In the genomic region with DNA sequence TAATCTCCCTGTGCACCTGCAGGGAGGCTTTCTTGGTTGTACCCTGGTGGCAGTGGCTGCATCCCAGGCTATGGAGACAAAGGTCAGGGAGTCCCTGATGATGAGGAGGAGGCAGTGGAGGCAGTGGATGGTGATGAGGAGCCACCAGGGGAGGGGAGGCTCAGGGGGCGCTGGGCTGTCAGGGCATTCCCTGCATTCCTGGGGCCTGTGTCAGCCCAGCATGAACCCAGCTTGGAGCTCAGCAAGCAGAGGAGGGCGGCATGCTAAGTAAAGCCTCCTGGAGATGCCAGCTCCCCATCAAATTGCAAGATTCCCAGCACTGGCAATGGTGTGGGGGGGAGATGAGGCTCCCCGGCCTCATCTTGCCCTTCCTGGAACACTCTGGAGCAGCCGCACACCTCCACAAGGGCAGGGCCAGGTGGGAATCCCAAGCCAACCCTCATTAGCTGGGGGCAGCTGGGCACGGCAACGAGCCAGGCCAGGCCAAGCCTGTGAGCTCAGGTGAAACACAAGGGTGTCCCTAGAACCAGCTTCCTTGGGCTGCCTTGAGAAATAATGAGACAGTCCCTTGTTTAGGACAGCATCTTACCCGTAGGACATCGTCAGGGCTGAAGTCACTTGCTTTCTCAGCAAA, we compare ENCODE assay signal across 13 cellular contexts.
"Had no signal": no experiment of that assay in that cellular context is flagged by ENCODE, and none has a peak within 500 bp of the region (broad histone marks: within the 10 kb centered on the region; RNA-seq: fewer than 3 reads in every experiment).

No MANE protein-coding gene starts in this region.

- H3K9me3 ChIP-seq: left ventricle myocardium inferior, ovary, testis had no signal

- H3K27ac Mint-ChIP-seq: activated naive CD4-positive, alpha-beta T cell treated with anti-CD3 and anti-CD28 coated beads, Interleukin-2, amount 50 U/mL, for 72 hours; stimulated activated naive CD8-positive, alpha-beta T cell treated with anti-CD3 and anti-CD28 coated beads, Interleukin-15, Interleukin-2, amounts not matched to agents 100 ng/mL and 50 ng/mL, for 24 hours had no signal

- H3K4me1 ChIP-seq: left ventricle myocardium inferior, testis had no signal

- DNase-seq: activated CD4-positive, alpha-beta T cell treated with anti-CD3 and anti-CD28 coated beads, Interleukin-2, amount 50 U/mL, for 4 hours; activated effector memory CD4-positive, alpha-beta T cell treated with anti-CD3 and anti-CD28 coated beads, Interleukin-2, amount 50 U/mL, for 16 hours; activated T-cell treated with anti-CD3 and anti-CD28 coated beads, Interleukin-2, amount 50 U/mL, for 1 hour; amniotic stem cell; cerebellar nuclear complex; left ventricle myocardium inferior; mesenchymal stem cell; ovary; stimulated activated CD4-positive, alpha-beta T cell treated with anti-CD3 and anti-CD28 coated beads, Interleukin-4, amount 100 ng/mL, for 24 hours; testis had no signal

- H3K27me3 ChIP-seq: ovary, testis had no signal

- H3K4me3 Mint-ChIP-seq: brain; stimulated activated naive CD8-positive, alpha-beta T cell treated with anti-CD3 and anti-CD28 coated beads, Interleukin-15, Interleukin-2, amounts not matched to agents 100 ng/mL and 50 ng/mL, for 24 hours had no signal

- H3K9me3 Mint-ChIP-seq: activated naive CD4-positive, alpha-beta T cell treated with anti-CD3 and anti-CD28 coated beads, Interleukin-2, amount 50 U/mL, for 72 hours; stimulated activated naive CD8-positive, alpha-beta T cell treated with anti-CD3 and anti-CD28 coated beads, Interleukin-15, Interleukin-2, amounts not matched to agents 100 ng/mL and 50 ng/mL, for 24 hours had no signal

- H3K27ac ChIP-seq: left ventricle myocardium inferior, ovary, testis had no signal

- H3K36me3 Mint-ChIP-seq: activated naive CD4-positive, alpha-beta T cell treated with anti-CD3 and anti-CD28 coated beads, Interleukin-2, amount 50 U/mL, for 72 hours; brain had no signal
